In the genomic region with DNA sequence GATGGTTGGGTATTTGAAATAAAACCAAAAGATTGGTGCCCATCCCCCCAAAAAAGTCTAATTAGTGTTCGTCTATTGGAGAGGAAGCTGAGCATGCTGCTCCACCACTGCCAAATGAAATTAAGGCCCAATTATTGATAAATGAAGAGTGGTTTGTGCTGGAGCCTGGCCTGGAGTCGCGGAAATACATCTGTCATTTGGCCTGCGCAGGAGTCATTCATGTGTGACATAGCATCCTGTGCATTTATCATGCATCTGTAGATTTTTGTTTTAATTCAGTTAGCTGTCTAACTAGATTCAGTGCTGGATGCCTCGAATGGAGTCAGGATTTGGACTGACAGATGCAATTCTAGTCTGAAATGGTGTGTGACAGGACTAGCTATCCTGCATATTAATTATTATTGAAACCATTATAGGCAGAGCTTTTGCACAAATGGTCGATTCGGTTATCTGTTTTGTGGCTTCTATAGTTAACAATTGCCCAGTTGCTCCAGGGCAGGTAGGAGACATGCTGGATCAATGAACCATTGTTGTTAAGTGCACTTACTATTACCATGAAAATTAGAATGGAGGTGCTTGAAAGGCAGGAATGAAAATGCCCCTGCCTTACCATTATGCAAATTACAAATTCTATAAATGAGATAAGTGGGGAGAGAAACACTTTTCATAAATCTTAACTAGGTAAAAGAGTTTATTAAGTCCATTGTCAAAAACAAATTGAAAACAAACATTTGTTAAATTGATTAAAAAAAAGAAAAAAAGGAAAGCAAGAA, we compare ENCODE assay signal across 28 cellular contexts.
A peak's percentile ranks its signal among the peaks of the same experiment; 100 is the strongest.
DNase-seq lines count a peak whose midpoint lies in the region; ATAC-seq and TF ChIP-seq lines count a peak whose summit lies in the region.
"Had no signal": no experiment of that assay in that cellular context is flagged by ENCODE, and none has a peak within 500 bp of the region (broad histone marks: within the 10 kb centered on the region; RNA-seq: fewer than 3 reads in every experiment).

No MANE protein-coding gene starts in this region.

- H3K27me3 ChIP-seq in CD8-positive, alpha-beta T cell (ENCODE audit: insufficient read depth, low read length), result no peaks in the 10 kb centered on the region
- H3K27me3 ChIP-seq: neural progenitor cell, upper lobe of right lung had no signal

- H3K4me3 Mint-ChIP-seq in memory B cell (no peak overlapping the region), T-cell (no peak overlapping the region)
- H3K4me3 Mint-ChIP-seq in CD8-positive, alpha-beta T cell, result no peak overlapping the region
- H3K4me3 Mint-ChIP-seq: activated B cell treated with CpG ODN at 0.5 μM for 24 hours; activated naive CD8-positive, alpha-beta T cell treated with anti-CD3 and anti-CD28 coated beads for 36 hours; neural progenitor cell had no signal

- H3K27me3 Mint-ChIP-seq in memory B cell, result no peaks in the 10 kb centered on the region
- H3K27me3 Mint-ChIP-seq in T-cell, result no peaks in the 10 kb centered on the region
- no peaks in the 10 kb centered on the region for H3K27me3 Mint-ChIP-seq in CD8-positive, alpha-beta T cell (ENCODE audit: low read depth)
- H3K27me3 Mint-ChIP-seq: activated B cell treated with CpG ODN at 0.5 μM for 24 hours; activated naive CD8-positive, alpha-beta T cell treated with anti-CD3 and anti-CD28 coated beads for 36 hours had no signal

- H3K4me3 ChIP-seq in CD8-positive, alpha-beta T cell (ENCODE audit: low read depth, low read length), result no peak overlapping the region
- H3K4me3 ChIP-seq: neural progenitor cell, SK-N-MC, upper lobe of right lung had no signal

- no peaks in the 10 kb centered on the region for H3K4me1 ChIP-seq in CD8-positive, alpha-beta T cell (ENCODE audit: insufficient read depth, low read length)
- H3K4me1 ChIP-seq: Caco-2, upper lobe of right lung had no signal

- POLR2A ChIA-PET in T-cell (lab: Charles Lee), result no interaction called here
- POLR2A ChIA-PET in CD8-positive, alpha-beta T cell (lab: Charles Lee), result no interaction called here

- H3K36me3 Mint-ChIP-seq in memory B cell (peaks cover 4% of the 10 kb centered on the region), T-cell (no peaks in the 10 kb centered on the region)
- no peaks in the 10 kb centered on the region for H3K36me3 Mint-ChIP-seq in CD8-positive, alpha-beta T cell
- H3K36me3 Mint-ChIP-seq: activated naive CD8-positive, alpha-beta T cell treated with anti-CD3 and anti-CD28 coated beads for 36 hours had no signal

- H3K9me3 Mint-ChIP-seq in memory B cell (peaks cover 6% of the 10 kb centered on the region), T-cell (peaks cover 6 to 21% (median 12%) of the 10 kb centered on the region in 3 donors)
- H3K9me3 Mint-ChIP-seq in CD8-positive, alpha-beta T cell, result peaks cover 5% of the 10 kb centered on the region

- H3K27ac ChIP-seq in CD8-positive, alpha-beta T cell (ENCODE audit: low read depth, low read length), result no peak overlapping the region
- H3K27ac ChIP-seq: epithelial cell of prostate, HL-60, neural progenitor cell, SK-N-MC, upper lobe of right lung had no signal

- H3K27ac Mint-ChIP-seq in memory B cell (no peak overlapping the region), T-cell (no peak overlapping the region)
- no peak overlapping the region for H3K27ac Mint-ChIP-seq in CD8-positive, alpha-beta T cell
- H3K27ac Mint-ChIP-seq: activated B cell treated with CpG ODN at 0.5 μM for 24 hours; activated naive CD8-positive, alpha-beta T cell treated with anti-CD3 and anti-CD28 coated beads for 36 hours; activated T-helper 2 cell treated with anti-CD3 and anti-CD28 coated beads, Interferon-gamma antibody, Interleukin-2, Interleukin-4, amounts not matched to agents 10 μg/mL and 5 μg/mL and 100 μg/mL, durations not matched to agents 14 hours and 24 hours and 36 hours; neural progenitor cell had no signal

- CTCF ChIA-PET in T-cell (lab: Charles Lee), result no interaction called here
- CTCF ChIA-PET in CD8-positive, alpha-beta T cell (lab: Charles Lee), result no interaction called here

- no peaks in the 10 kb centered on the region for H3K36me3 ChIP-seq in CD8-positive, alpha-beta T cell (ENCODE audit: insufficient read depth, low read length)
- H3K36me3 ChIP-seq: neural progenitor cell, upper lobe of right lung had no signal

- DNase-seq in NCI-H1417 (lab: John Stamatoyannopoulos, UW), result peak in 2 of 3 experiments; percentile 34 to 84
- no peak for DNase-seq in NCI-H1417 treated with DMSO at 0.1 percent for 48 hours (lab: John Stamatoyannopoulos, UW)
- DNase-seq in NCI-H1694 (lab: John Stamatoyannopoulos, UW), result peak; percentile 87
- peak; percentile 46 for DNase-seq in NCI-H748 (lab: John Stamatoyannopoulos, UW; ENCODE audit: unreplicated experiment)
- DNase-seq in memory B cell (ENCODE audit: low spot score in 2 of 2), result no peak
- DNase-seq in T-cell, result no peak
- no peak for DNase-seq in stimulated activated CD4-positive, alpha-beta T cell treated with anti-CD3 and anti-CD28 coated beads, Interleukin-4, amount 100 ng/mL, for 1 hour
- no peak for DNase-seq in CD8-positive, alpha-beta T cell
- DNase-seq: 8988T; activated B cell treated with CpG ODN at 0.5 μM for 24 hours; activated CD4-positive, alpha-beta T cell treated with anti-CD3 and anti-CD28 coated beads, Interleukin-2, amount 50 U/mL, for 48 hours; activated CD8-positive, alpha-beta memory T cell treated with anti-CD3 and anti-CD28 coated beads, Interleukin-2, amount 50 U/mL, for 48 hours; activated naive CD8-positive, alpha-beta T cell treated with anti-CD3 and anti-CD28 coated beads for 36 hours; Caco-2; cerebellar nuclear complex; GOT3; NCI-H2029 treated with DMSO at 0.1 percent for 48 hours; posterior cingulate gyrus; stimulated activated CD4-positive, alpha-beta T cell treated with anti-CD3 and anti-CD28 coated beads, Interleukin-15, amount 100 ng/mL, for 24 hours; T1000; upper lobe of right lung had no signal

- ATAC-seq in memory B cell (ENCODE audit: low read depth) (peak; percentile 65), T-cell (replicated peaks in 1 of 4) (no peak)
- ATAC-seq in CD8-positive, alpha-beta T cell, result no peak
- ATAC-seq: HepG2, sciatic nerve, upper lobe of right lung had no signal

- no peak for TF ChIP-seq CTCF in CD8-positive, alpha-beta T cell (IDR thresholded peaks at IDR 0.05)

- intact Hi-C loops in CD8-positive, alpha-beta T cell (cut with DNase I, micrococcal nuclease), result no loop called here

- H3K4me1 Mint-ChIP-seq in memory B cell (peaks cover 3% of the 10 kb centered on the region), T-cell (no peaks in the 10 kb centered on the region)
- no peaks in the 10 kb centered on the region for H3K4me1 Mint-ChIP-seq in CD8-positive, alpha-beta T cell (ENCODE audit: low read depth)
- H3K4me1 Mint-ChIP-seq: activated naive CD8-positive, alpha-beta T cell treated with anti-CD3 and anti-CD28 coated beads for 36 hours; neural progenitor cell had no signal

- no peaks in the 10 kb centered on the region for H3K9me3 ChIP-seq in CD8-positive, alpha-beta T cell (ENCODE audit: low read length)
- H3K9me3 ChIP-seq: Caco-2, upper lobe of right lung had no signal

Comparison
In these comparisons a context has a peak if more than half of its experiments do, and no peak if none do; other contexts are left out.
1. DNase-seq: peak in NCI-H1417 (2 of 3), NCI-H1694 (single experiment) and NCI-H748 (single experiment); none in NCI-H1417 treated with DMSO at 0.1 percent for 48 hours (single experiment), memory B cell (0 of 2), T-cell (0 of 34), stimulated activated CD4-positive, alpha-beta T cell treated with anti-CD3 and anti-CD28 coated beads, Interleukin-4, amount 100 ng/mL, for 1 hour (single experiment) and CD8-positive, alpha-beta T cell (0 of 7).